9 cellular contexts compared by ENCODE assay signal in genomic region chr10:8052970-8053445, GRCh38. TPM values are rescaled to one million over a fixed set of nuclear protein-coding genes. Genes with fewer than 3 reads are reported as not detected.
DNase-seq lines count a peak whose midpoint lies in the region; ATAC-seq and TF ChIP-seq lines count a peak whose summit lies in the region.
"Had no signal": no experiment of that assay in that cellular context is flagged by ENCODE, and none has a peak within 500 bp of the region (broad histone marks: within the 10 kb centered on the region; RNA-seq: fewer than 3 reads in every experiment).

No MANE protein-coding gene starts in this region.

- intact Hi-C loops in stomach (cut with DNase I; ENCODE audit: low total_unique reads) = no loop called here
- intact Hi-C loops in mucosa of descending colon (cut with DNase I, micrococcal nuclease) = no loop called here

- ATAC-seq in activated T-cell treated with anti-CD3 and anti-CD28 coated beads, Interleukin-2, amount 50 U/mL, for 4 hours = no peak
- ATAC-seq in mucosa of descending colon = no peak

- H3K4me3 Mint-ChIP-seq in activated T-cell treated with anti-CD3 and anti-CD28 coated beads, Interleukin-2, amount 50 U/mL, for 4 hours = peak overlapping the region; percentile 92
- H3K4me3 Mint-ChIP-seq in activated CD4-positive, alpha-beta memory T cell treated with anti-CD3 and anti-CD28 coated beads, Interleukin-2, amount 10 ng/mL, durations not matched to agents 7 days and 5 days = peak overlapping the region; percentile 98

- H3K4me1 ChIP-seq in iPS-20b (ENCODE audit: insufficient read depth, low read length) (peaks cover 27% of the 10 kb centered on the region), stomach (peaks cover 65 to 78% (median 71%) of the 10 kb centered on the region in 4 donors), mucosa of descending colon (ENCODE audit: low read depth) (peaks cover 56% of the 10 kb centered on the region)

- no peak for DNase-seq in activated T-cell treated with anti-CD3 and anti-CD28 coated beads, Interleukin-2, amount 50 U/mL, for 4 hours
- no peak for DNase-seq in activated T-cell treated with anti-CD3 and anti-CD28 coated beads, Interleukin-2, amount 50 U/mL, for 48 hours
- DNase-seq in activated CD4-positive, alpha-beta memory T cell treated with anti-CD3 and anti-CD28 coated beads, Interleukin-2, amount 10 ng/mL, durations not matched to agents 7 days and 5 days = no peak
- DNase-seq in stomach (no peak), NCI-H1930 (lab: John Stamatoyannopoulos, UW) (no peak), mucosa of descending colon (no peak)
- DNase-seq in activated CD4-positive, alpha-beta T cell treated with anti-CD3 and anti-CD28 coated beads, Interleukin-2, amount 50 U/mL, for 1 hour = no peak

- no peak overlapping the region for H3K27ac ChIP-seq in iPS-20b (ENCODE audit: low read length)
- no peak overlapping the region for H3K27ac ChIP-seq in stomach

- CTCF ChIA-PET in activated CD4-positive, alpha-beta memory T cell treated with anti-CD3 and anti-CD28 coated beads, Interleukin-2, amount 10 ng/mL, durations not matched to agents 7 days and 5 days (lab: Charles Lee) = interaction anchor here (0.6 to 1.8 kb wide), 5 partner anchors 11 to 450 kb away, joined by 3 to 8 read pairs (median 4); no protein-coding TSS in a partner anchor

- peaks cover 43% of the 10 kb centered on the region for H3K4me1 Mint-ChIP-seq in activated T-cell treated with anti-CD3 and anti-CD28 coated beads, Interleukin-2, amount 50 U/mL, for 4 hours (ENCODE audit: low read depth)
- H3K4me1 Mint-ChIP-seq in activated CD4-positive, alpha-beta memory T cell treated with anti-CD3 and anti-CD28 coated beads, Interleukin-2, amount 10 ng/mL, durations not matched to agents 7 days and 5 days = peaks cover 34% of the 10 kb centered on the region

- TF ChIP-seq EP300 in stomach (IDR thresholded peaks at IDR 0.05) = no peak

- no peak for TF ChIP-seq POLR2A in stomach (IDR thresholded peaks at IDR 0.05)

- no peak overlapping the region for H3K9ac ChIP-seq in iPS-20b (ENCODE audit: low read depth, low read length)

- H3K4me3 ChIP-seq in iPS-20b (ENCODE audit: low read length) = peak overlapping the region; percentile 39
- H3K4me3 ChIP-seq in stomach = peak overlapping the region; percentile 38 to 68 (median 57)
- H3K4me3 ChIP-seq in mucosa of descending colon = no peak overlapping the region

- TF ChIP-seq CTCF in stomach (IDR thresholded peaks at IDR 0.05) (peak in 2 of 7 experiments; percentile 62 to 66), mucosa of descending colon (IDR thresholded peaks at IDR 0.05) (no peak)

- peaks cover 31% of the 10 kb centered on the region for H3K27me3 Mint-ChIP-seq in activated T-cell treated with anti-CD3 and anti-CD28 coated beads, Interleukin-2, amount 50 U/mL, for 4 hours (ENCODE audit: low read depth)
- H3K27me3 Mint-ChIP-seq in activated CD4-positive, alpha-beta memory T cell treated with anti-CD3 and anti-CD28 coated beads, Interleukin-2, amount 10 ng/mL, durations not matched to agents 7 days and 5 days = peaks cover 31% of the 10 kb centered on the region

- H3K36me3 Mint-ChIP-seq in activated T-cell treated with anti-CD3 and anti-CD28 coated beads, Interleukin-2, amount 50 U/mL, for 4 hours (ENCODE audit: insufficient read depth) = peaks cover 5% of the 10 kb centered on the region
- H3K36me3 Mint-ChIP-seq in activated CD4-positive, alpha-beta memory T cell treated with anti-CD3 and anti-CD28 coated beads, Interleukin-2, amount 10 ng/mL, durations not matched to agents 7 days and 5 days (ENCODE audit: low read depth) = peaks cover 43% of the 10 kb centered on the region

- H3K27me3 ChIP-seq in iPS-20b (ENCODE audit: insufficient read depth, low read length) (peaks cover 99% of the 10 kb centered on the region), stomach (peaks cover 67 to 100% (median 88%) of the 10 kb centered on the region in 3 donors)

- no peaks in the 10 kb centered on the region for H3K36me3 ChIP-seq in iPS-20b (ENCODE audit: insufficient read depth, low read depth, low read length)
- H3K36me3 ChIP-seq in stomach = no peaks in the 10 kb centered on the region
- H3K36me3 ChIP-seq in mucosa of descending colon (ENCODE audit: low read depth) = no peaks in the 10 kb centered on the region

- H3K9me3 Mint-ChIP-seq in activated T-cell treated with anti-CD3 and anti-CD28 coated beads, Interleukin-2, amount 50 U/mL, for 4 hours = no peaks in the 10 kb centered on the region
- no peaks in the 10 kb centered on the region for H3K9me3 Mint-ChIP-seq in activated CD4-positive, alpha-beta memory T cell treated with anti-CD3 and anti-CD28 coated beads, Interleukin-2, amount 10 ng/mL, durations not matched to agents 7 days and 5 days

- POLR2A ChIA-PET in activated CD4-positive, alpha-beta memory T cell treated with anti-CD3 and anti-CD28 coated beads, Interleukin-2, amount 10 ng/mL, durations not matched to agents 7 days and 5 days (lab: Charles Lee) = interaction anchor here (0.7 to 9.0 kb wide), 10 partner anchors 8 to 350 kb away, joined by 3 to 100 read pairs (median 4); no protein-coding TSS in a partner anchor

- H3K27ac Mint-ChIP-seq in activated CD4-positive, alpha-beta memory T cell treated with anti-CD3 and anti-CD28 coated beads, Interleukin-2, amount 10 ng/mL, durations not matched to agents 7 days and 5 days = peak overlapping the region; percentile 98

- H3K9me3 ChIP-seq in iPS-20b (ENCODE audit: insufficient read depth, low read depth, low read length) = no peaks in the 10 kb centered on the region
- H3K9me3 ChIP-seq in stomach = no peaks in the 10 kb centered on the region
- no peaks in the 10 kb centered on the region for H3K9me3 ChIP-seq in mucosa of descending colon

- 8 to 12% (median 10%) methylated on average over 16 to 17 of the region's 17 CpGs for WGBS in stomach, 5 donors

RNA-seq across cellular contexts. Expression of gene GATA3, which starts 1.5 kb away (rescaled TPM):
- 10 to 100 TPM; 28.1 to 71.9 (median 42.1) TPM for total RNA-seq in activated T-cell treated with anti-CD3 and anti-CD28 coated beads, Interleukin-2, amount 50 U/mL, for 4 hours
- 100 to 1,000 TPM; 112 TPM for total RNA-seq in activated CD4-positive, alpha-beta memory T cell treated with anti-CD3 and anti-CD28 coated beads, Interleukin-2, amount 10 ng/mL, durations not matched to agents 7 days and 5 days
- total RNA-seq in stomach (1 to 10 TPM in 1 of 5 donors, under 1 TPM in 2, not detected in 2; 0.14 to 1.2 (median 0.18) TPM), mucosa of descending colon (under 1 TPM; 0.47 to 0.87 (median 0.55) TPM)
- polyA plus RNA-seq in stomach = under 1 TPM; 0.12 to 0.46 (median 0.18) TPM
- total RNA-seq: fibroblast of villous mesenchyme had no signal

Comparison
In these comparisons a context has a peak if more than half of its experiments do, and no peak if none do; other contexts are left out.
1. RNA of gene GATA3, which starts 1.5 kb away (total RNA-seq): 112 TPM in activated CD4-positive, alpha-beta memory T cell treated with anti-CD3 and anti-CD28 coated beads, Interleukin-2, amount 10 ng/mL, durations not matched to agents 7 days and 5 days and 28.1 to 71.9 TPM in activated T-cell treated with anti-CD3 and anti-CD28 coated beads, Interleukin-2, amount 50 U/mL, for 4 hours; 0.47 to 0.87 TPM in mucosa of descending colon and 0.14 to 1.2 TPM in stomach; every median in the first group is over 10 times any median in the second.